1 cellular context compared by ENCODE assay signal in the genomic region with DNA sequence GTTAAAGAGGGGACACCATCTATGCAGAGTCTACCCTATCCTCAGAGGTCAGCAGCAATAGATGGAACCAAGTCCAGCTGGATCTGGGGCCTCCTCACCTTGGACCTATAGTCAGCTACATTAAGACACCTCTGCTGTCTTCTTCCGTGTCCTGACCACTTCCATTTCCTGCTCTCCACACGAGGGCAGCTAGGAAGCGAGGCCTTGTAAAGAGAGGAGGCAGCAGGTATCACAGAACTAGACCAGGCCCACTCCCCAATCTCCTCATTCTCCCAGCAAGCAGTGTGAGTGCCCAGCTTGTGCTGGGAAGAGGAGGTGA.
TF ChIP-seq lines count a peak whose summit lies in the region.

No MANE protein-coding gene starts in this region.

TF ChIP-seq in HepG2, 621 proteins besides CTCF, POLR2A, EP300 and RAD21 (continued from another document and continues in another):
- TF ChIP-seq, protein P1, sequence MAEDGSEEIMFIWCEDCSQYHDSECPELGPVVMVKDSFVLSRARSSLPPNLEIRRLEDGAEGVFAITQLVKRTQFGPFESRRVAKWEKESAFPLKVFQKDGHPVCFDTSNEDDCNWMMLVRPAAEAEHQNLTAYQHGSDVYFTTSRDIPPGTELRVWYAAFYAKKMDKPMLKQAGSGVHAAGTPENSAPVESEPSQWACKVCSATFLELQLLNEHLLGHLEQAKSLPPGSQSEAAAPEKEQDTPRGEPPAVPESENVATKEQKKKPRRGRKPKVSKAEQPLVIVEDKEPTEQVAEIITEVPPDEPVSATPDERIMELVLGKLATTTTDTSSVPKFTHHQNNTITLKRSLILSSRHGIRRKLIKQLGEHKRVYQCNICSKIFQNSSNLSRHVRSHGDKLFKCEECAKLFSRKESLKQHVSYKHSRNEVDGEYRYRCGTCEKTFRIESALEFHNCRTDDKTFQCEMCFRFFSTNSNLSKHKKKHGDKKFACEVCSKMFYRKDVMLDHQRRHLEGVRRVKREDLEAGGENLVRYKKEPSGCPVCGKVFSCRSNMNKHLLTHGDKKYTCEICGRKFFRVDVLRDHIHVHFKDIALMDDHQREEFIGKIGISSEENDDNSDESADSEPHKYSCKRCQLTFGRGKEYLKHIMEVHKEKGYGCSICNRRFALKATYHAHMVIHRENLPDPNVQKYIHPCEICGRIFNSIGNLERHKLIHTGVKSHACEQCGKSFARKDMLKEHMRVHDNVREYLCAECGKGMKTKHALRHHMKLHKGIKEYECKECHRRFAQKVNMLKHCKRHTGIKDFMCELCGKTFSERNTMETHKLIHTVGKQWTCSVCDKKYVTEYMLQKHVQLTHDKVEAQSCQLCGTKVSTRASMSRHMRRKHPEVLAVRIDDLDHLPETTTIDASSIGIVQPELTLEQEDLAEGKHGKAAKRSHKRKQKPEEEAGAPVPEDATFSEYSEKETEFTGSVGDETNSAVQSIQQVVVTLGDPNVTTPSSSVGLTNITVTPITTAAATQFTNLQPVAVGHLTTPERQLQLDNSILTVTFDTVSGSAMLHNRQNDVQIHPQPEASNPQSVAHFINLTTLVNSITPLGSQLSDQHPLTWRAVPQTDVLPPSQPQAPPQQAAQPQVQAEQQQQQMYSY (CRISPR knock-in tag; IDR thresholded peaks at IDR 0.05) = peak; percentile 93
- TF ChIP-seq THAP9 (CRISPR knock-in tag; IDR thresholded peaks at IDR 0.05; ENCODE audit: borderline replicate concordance) (no peak), ZNF550 (CRISPR knock-in tag; IDR thresholded peaks at IDR 0.05; ENCODE audit: borderline replicate concordance) (no peak), THYN1 (CRISPR knock-in tag; IDR thresholded peaks at IDR 0.05; ENCODE audit: borderline replicate concordance, low read depth) (no peak), SALL1 (CRISPR knock-in tag; IDR thresholded peaks at IDR 0.05) (no peak; the same call in 1 of the 2 replicates), TEF (CRISPR knock-in tag; IDR thresholded peaks at IDR 0.05) (no peak), TGIF2 (CRISPR knock-in tag; IDR thresholded peaks at IDR 0.05) (no peak), NFE2L1 (CRISPR knock-in tag; IDR thresholded peaks at IDR 0.05; ENCODE audit: borderline replicate concordance) (no peak), HOMEZ (CRISPR knock-in tag; IDR thresholded peaks at IDR 0.05; ENCODE audit: low read depth) (no peak), POGK (CRISPR knock-in tag; conservative IDR thresholded peaks at IDR 0.05) (no peak), ZNF629 (CRISPR knock-in tag; conservative IDR thresholded peaks at IDR 0.05) (no peak), AHR (CRISPR knock-in tag; IDR thresholded peaks at IDR 0.05) (no peak), ISX (CRISPR knock-in tag; conservative IDR thresholded peaks at IDR 0.05) (no peak), ISL2 (CRISPR knock-in tag; IDR thresholded peaks at IDR 0.05) (no peak), AKNA (CRISPR knock-in tag; IDR thresholded peaks at IDR 0.05; ENCODE audit: borderline replicate concordance) (no peak), TFDP1 (CRISPR knock-in tag; IDR thresholded peaks at IDR 0.05; ENCODE audit: borderline replicate concordance) (no peak), SP140L (CRISPR knock-in tag; IDR thresholded peaks at IDR 0.05; ENCODE audit: borderline replicate concordance) (no peak), STAT5B (CRISPR knock-in tag; IDR thresholded peaks at IDR 0.05) (no peak), ZNF260 (CRISPR knock-in tag; IDR thresholded peaks at IDR 0.05; ENCODE audit: borderline replicate concordance, low read depth) (no peak), IRF2 (CRISPR knock-in tag; IDR thresholded peaks at IDR 0.05) (no peak), ZFP37 (CRISPR knock-in tag; IDR thresholded peaks at IDR 0.05; ENCODE audit: borderline replicate concordance) (no peak), RBFOX2 (IDR thresholded peaks at IDR 0.05; ENCODE audit: low read depth, low read length) (no peak), ZNF615 (CRISPR knock-in tag; IDR thresholded peaks at IDR 0.05; ENCODE audit: borderline replicate concordance) (no peak)
- TF ChIP-seq, protein P2, sequence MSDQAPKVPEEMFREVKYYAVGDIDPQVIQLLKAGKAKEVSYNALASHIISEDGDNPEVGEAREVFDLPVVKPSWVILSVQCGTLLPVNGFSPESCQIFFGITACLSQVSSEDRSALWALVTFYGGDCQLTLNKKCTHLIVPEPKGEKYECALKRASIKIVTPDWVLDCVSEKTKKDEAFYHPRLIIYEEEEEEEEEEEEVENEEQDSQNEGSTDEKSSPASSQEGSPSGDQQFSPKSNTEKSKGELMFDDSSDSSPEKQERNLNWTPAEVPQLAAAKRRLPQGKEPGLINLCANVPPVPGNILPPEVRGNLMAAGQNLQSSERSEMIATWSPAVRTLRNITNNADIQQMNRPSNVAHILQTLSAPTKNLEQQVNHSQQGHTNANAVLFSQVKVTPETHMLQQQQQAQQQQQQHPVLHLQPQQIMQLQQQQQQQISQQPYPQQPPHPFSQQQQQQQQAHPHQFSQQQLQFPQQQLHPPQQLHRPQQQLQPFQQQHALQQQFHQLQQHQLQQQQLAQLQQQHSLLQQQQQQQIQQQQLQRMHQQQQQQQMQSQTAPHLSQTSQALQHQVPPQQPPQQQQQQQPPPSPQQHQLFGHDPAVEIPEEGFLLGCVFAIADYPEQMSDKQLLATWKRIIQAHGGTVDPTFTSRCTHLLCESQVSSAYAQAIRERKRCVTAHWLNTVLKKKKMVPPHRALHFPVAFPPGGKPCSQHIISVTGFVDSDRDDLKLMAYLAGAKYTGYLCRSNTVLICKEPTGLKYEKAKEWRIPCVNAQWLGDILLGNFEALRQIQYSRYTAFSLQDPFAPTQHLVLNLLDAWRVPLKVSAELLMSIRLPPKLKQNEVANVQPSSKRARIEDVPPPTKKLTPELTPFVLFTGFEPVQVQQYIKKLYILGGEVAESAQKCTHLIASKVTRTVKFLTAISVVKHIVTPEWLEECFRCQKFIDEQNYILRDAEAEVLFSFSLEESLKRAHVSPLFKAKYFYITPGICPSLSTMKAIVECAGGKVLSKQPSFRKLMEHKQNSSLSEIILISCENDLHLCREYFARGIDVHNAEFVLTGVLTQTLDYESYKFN (CRISPR knock-in tag; conservative IDR thresholded peaks at IDR 0.05) = 0 out of 2 replicates have a peak, but pooled peaks have one; percentile 5
- TF ChIP-seq, protein P3, sequence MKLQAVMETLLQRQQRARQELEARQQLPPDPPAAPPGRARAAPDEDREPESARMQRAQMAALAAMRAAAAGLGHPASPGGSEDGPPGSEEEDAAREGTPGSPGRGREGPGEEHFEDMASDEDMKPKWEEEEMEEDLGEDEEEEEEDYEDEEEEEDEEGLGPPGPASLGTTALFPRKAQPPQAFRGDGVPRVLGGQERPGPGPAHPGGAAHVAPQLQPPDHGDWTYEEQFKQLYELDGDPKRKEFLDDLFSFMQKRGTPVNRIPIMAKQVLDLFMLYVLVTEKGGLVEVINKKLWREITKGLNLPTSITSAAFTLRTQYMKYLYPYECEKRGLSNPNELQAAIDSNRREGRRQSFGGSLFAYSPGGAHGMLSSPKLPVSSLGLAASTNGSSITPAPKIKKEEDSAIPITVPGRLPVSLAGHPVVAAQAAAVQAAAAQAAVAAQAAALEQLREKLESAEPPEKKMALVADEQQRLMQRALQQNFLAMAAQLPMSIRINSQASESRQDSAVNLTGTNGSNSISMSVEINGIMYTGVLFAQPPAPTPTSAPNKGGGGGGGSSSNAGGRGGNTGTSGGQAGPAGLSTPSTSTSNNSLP (IDR thresholded peaks at IDR 0.05; ENCODE audit: low read depth, low read length) = no peak
